Comparison of ENCODE assay signal across 10 cellular contexts in genomic region chr15:52379395-52380111, GRCh38.
DNase-seq lines count a peak whose midpoint lies in the region; ATAC-seq lines count a peak whose summit lies in the region.
"Had no signal": no experiment of that assay in that cellular context is flagged by ENCODE, and none has a peak within 500 bp of the region (broad histone marks: within the 10 kb centered on the region; RNA-seq: fewer than 3 reads in every experiment).

No MANE protein-coding gene starts in this region.

- no peak overlapping the region for H2BK12ac ChIP-seq in mesenchymal stem cell (ENCODE audit: low read length in 2 of 2)

- H2BK5ac ChIP-seq in mesenchymal stem cell (ENCODE audit: low read depth, low read length, poor library complexity, severe bottlenecking), result no peak overlapping the region

- 95% methylated on average over 14 of the region's 14 CpGs for WGBS in mesenchymal stem cell

- H3K4me1 ChIP-seq in skeletal muscle tissue (ENCODE audit: control insufficient read depth in 3 of 3, insufficient read depth in 3 of 3, low read length in 3 of 3) (peaks cover 0 to 10% (median 0%) of the 10 kb centered on the region in 3 donors), mesenchymal stem cell (ENCODE audit: control insufficient read depth, insufficient read depth, low read depth, low read length) (peaks cover 4% of the 10 kb centered on the region)

- peak overlapping the region; percentile 90 for H3K27ac Mint-ChIP-seq in activated T-cell treated with anti-CD3 and anti-CD28 coated beads, Interleukin-2, amount 50 U/mL, for 24 hours
- H3K27ac Mint-ChIP-seq: GM23338 had no signal

- H3K27me3 ChIP-seq in skeletal muscle tissue (ENCODE audit: control insufficient read depth in 3 of 3, insufficient read depth in 3 of 3, low read length in 3 of 3) (no peaks in the 10 kb centered on the region), mesenchymal stem cell (ENCODE audit: control insufficient read depth in 1 of 2, insufficient read depth in 1 of 2, low read length in 2 of 2) (no peaks in the 10 kb centered on the region)

- H2AFZ ChIP-seq in mesenchymal stem cell (ENCODE audit: low read depth, low read length), result no peak overlapping the region
- H2AFZ ChIP-seq: GM23338 had no signal

- H3K27ac ChIP-seq in skeletal muscle tissue (ENCODE audit: low read depth, low read length) (peak overlapping the region; percentile 50), mesenchymal stem cell (ENCODE audit: low read length, poor library complexity, severe bottlenecking) (no peak overlapping the region)

- no peak overlapping the region for H3K23ac ChIP-seq in mesenchymal stem cell (ENCODE audit: low read length in 2 of 2)

- H3K9ac ChIP-seq in skeletal muscle tissue (ENCODE audit: low read depth in 1 of 3, low read length in 3 of 3) (peak overlapping the region in 1 of 3 donors; percentile 8), mesenchymal stem cell (ENCODE audit: low read length) (no peak overlapping the region)

- H3K36me3 ChIP-seq in skeletal muscle tissue (ENCODE audit: control insufficient read depth in 3 of 3, insufficient read depth in 3 of 3, low read length in 3 of 3), result peaks cover 25 to 41% (median 37%) of the 10 kb centered on the region in 3 donors
- peaks cover 26 to 93% of the 10 kb centered on the region in 2 experiments for H3K36me3 ChIP-seq in mesenchymal stem cell (ENCODE audit: control insufficient read depth in 1 of 2, insufficient read depth in 2 of 2, low read depth in 1 of 2, low read length in 2 of 2)

- DNase-seq in activated T-cell treated with anti-CD3 and anti-CD28 coated beads, Interleukin-2, amount 50 U/mL, for 24 hours, result peak; percentile 31
- DNase-seq in activated T-cell treated with anti-CD3 and anti-CD28 coated beads, Interleukin-2, amount 50 U/mL, for 1 hour, result no peak
- DNase-seq in COLO829 (ENCODE audit: low spot score) (no peak), globus pallidus (ENCODE audit: low spot score) (no peak), mesenchymal stem cell (no peak)

- H4K91ac ChIP-seq in mesenchymal stem cell (ENCODE audit: low read length), result no peak overlapping the region

- no peaks in the 10 kb centered on the region for H3K27me3 Mint-ChIP-seq in activated T-cell treated with anti-CD3 and anti-CD28 coated beads, Interleukin-2, amount 50 U/mL, for 24 hours

- peaks cover 83% of the 10 kb centered on the region for H3K36me3 Mint-ChIP-seq in activated T-cell treated with anti-CD3 and anti-CD28 coated beads, Interleukin-2, amount 50 U/mL, for 24 hours (ENCODE audit: low read depth)

- H3K9me3 Mint-ChIP-seq in activated T-cell treated with anti-CD3 and anti-CD28 coated beads, Interleukin-2, amount 50 U/mL, for 24 hours, result no peaks in the 10 kb centered on the region
- H3K9me3 Mint-ChIP-seq: GM23338, neural crest cell had no signal

- H3K14ac ChIP-seq in mesenchymal stem cell (ENCODE audit: low read length in 2 of 2), result no peak overlapping the region

- no peak overlapping the region for H3K4me2 ChIP-seq in mesenchymal stem cell (ENCODE audit: low read length, poor library complexity, severe bottlenecking)
- H3K4me2 ChIP-seq: GM23338 had no signal

- H3K4ac ChIP-seq in mesenchymal stem cell (ENCODE audit: low read depth in 1 of 2, low read length in 2 of 2), result no peak overlapping the region

- H2BK15ac ChIP-seq in mesenchymal stem cell (ENCODE audit: low read depth, poor library complexity, severe bottlenecking), result no peak overlapping the region

- H2BK120ac ChIP-seq in mesenchymal stem cell (ENCODE audit: low read depth, low read length), result no peak overlapping the region

- peak overlapping the region; percentile 43 for H3K4me3 Mint-ChIP-seq in activated T-cell treated with anti-CD3 and anti-CD28 coated beads, Interleukin-2, amount 50 U/mL, for 24 hours
- H3K4me3 Mint-ChIP-seq: GM23338, neural crest cell had no signal

- ATAC-seq in GM21529 (IDR thresholded peaks at IDR 0.05; ENCODE audit: unreplicated experiment) (peak; percentile 60), HG03439 (IDR thresholded peaks at IDR 0.05; ENCODE audit: unreplicated experiment) (peak; percentile 63)
- ATAC-seq: GM23338 had no signal

- no peak overlapping the region for H4K8ac ChIP-seq in mesenchymal stem cell (ENCODE audit: low read length)

- H2AK5ac ChIP-seq in mesenchymal stem cell (ENCODE audit: low read length, severe bottlenecking), result no peak overlapping the region

- no peak overlapping the region for H3K4me3 ChIP-seq in skeletal muscle tissue (ENCODE audit: low read length in 3 of 3)
- no peak overlapping the region for H3K4me3 ChIP-seq in mesenchymal stem cell (ENCODE audit: insufficient read depth in 1 of 2, low read depth in 1 of 2, low read length in 2 of 2)
- H3K4me3 ChIP-seq: GM23338 had no signal

- peaks cover 40% of the 10 kb centered on the region for H3K4me1 Mint-ChIP-seq in activated T-cell treated with anti-CD3 and anti-CD28 coated beads, Interleukin-2, amount 50 U/mL, for 24 hours (ENCODE audit: low read depth)
- H3K4me1 Mint-ChIP-seq: GM23338, neural crest cell had no signal

- H3K79me1 ChIP-seq in mesenchymal stem cell (replicated peaks; ENCODE audit: low read length, poor library complexity, severe bottlenecking), result peaks cover 4% of the 10 kb centered on the region

- H3K18ac ChIP-seq in mesenchymal stem cell (ENCODE audit: low read depth in 1 of 2, low read length in 2 of 2), result no peak overlapping the region

- H3K9me3 ChIP-seq in skeletal muscle tissue (ENCODE audit: control insufficient read depth in 3 of 3, low read length in 3 of 3), result peaks cover 0 to under 1% (median 0%) of the 10 kb centered on the region in 3 donors
- H3K9me3 ChIP-seq in mesenchymal stem cell (ENCODE audit: control insufficient read depth, low read length), result peaks cover 4% of the 10 kb centered on the region
